In the genomic region with DNA sequence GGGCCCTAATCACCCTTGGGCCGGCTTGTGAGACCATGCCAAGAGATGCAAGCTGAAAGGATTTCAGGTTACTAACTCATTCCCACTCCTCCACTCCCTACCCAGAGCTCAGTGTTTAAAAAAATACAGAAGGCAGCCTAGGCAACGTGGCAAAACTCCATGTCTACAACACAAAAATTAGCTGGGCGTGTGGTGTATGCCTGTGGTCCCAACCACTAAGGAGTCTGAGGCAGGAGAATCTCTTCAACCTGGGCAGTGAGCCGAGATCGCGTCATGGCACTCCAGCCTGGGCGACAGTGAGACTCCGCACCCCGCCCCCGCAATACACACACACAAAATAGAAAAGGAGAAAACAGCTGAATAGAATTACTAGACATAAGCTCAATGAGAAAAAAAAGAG, we compare ENCODE assay signal across 12 cellular contexts. TPM values are rescaled to one million over a fixed set of nuclear protein-coding genes. Genes with fewer than 3 reads are reported as not detected.
DNase-seq lines count a peak whose midpoint lies in the region; ATAC-seq and TF ChIP-seq lines count a peak whose summit lies in the region.
"Had no signal": no experiment of that assay in that cellular context is flagged by ENCODE, and none has a peak within 500 bp of the region (broad histone marks: within the 10 kb centered on the region; RNA-seq: fewer than 3 reads in every experiment).

No MANE protein-coding gene starts in this region.

- TF ChIP-seq EP300 in ovary (IDR thresholded peaks at IDR 0.05): no peak

- H3K4me3 ChIP-seq in SJSA1 (no peak overlapping the region), fibroblast of villous mesenchyme (ENCODE audit: low read depth, low read length) (no peak overlapping the region), ovary (no peak overlapping the region)
- H3K4me3 ChIP-seq: K562 had no signal

- WGBS in ovary, 3 donors: 15 to 20% (median 16%) methylated on average over 10 of the region's 10 CpGs

- H3K36me3 ChIP-seq in SJSA1 (peaks cover 81% of the 10 kb centered on the region), ovary (no peaks in the 10 kb centered on the region)

- intact Hi-C loops in ovary (cut with DNase I): no loop called here

- ATAC-seq in GM19351 (IDR thresholded peaks at IDR 0.05; ENCODE audit: unreplicated experiment): no peak
- ATAC-seq: K562 had no signal

- DNase-seq in AG08396 (ENCODE audit: low spot score) (peak; percentile 78), SJSA1 (ENCODE audit: low read depth in 1 of 2, low spot score in 2 of 2) (peak; percentile 97), fibroblast of villous mesenchyme (ENCODE audit: low read depth) (peak; percentile 77), ovary (peak; percentile 66 to 84 (median 79)), NCI-H82 treated with DMSO at 0.1 percent for 48 hours (lab: John Stamatoyannopoulos, UW; ENCODE audit: unreplicated experiment) (no peak), AML-193 (lab: John Stamatoyannopoulos, UW) (no peak), NCI-H774 (lab: John Stamatoyannopoulos, UW) (no peak)
- DNase-seq: activated CD4-positive, alpha-beta T cell treated with anti-CD3 and anti-CD28 coated beads, Interleukin-2, amount 50 U/mL, for 4 hours; HCEC 1CT; mesendoderm had no signal

- H3K27ac ChIP-seq in SJSA1 (peak overlapping the region; percentile 87), ovary (peak overlapping the region in 1 of 2 donors; percentile 50)

- H3K27me3 ChIP-seq in SJSA1 (replicated peaks) (no peaks in the 10 kb centered on the region), ovary (no peaks in the 10 kb centered on the region)

- TF ChIP-seq CTCF in fibroblast of villous mesenchyme (IDR thresholded peaks at IDR 0.05; ENCODE audit: insufficient read depth, low read depth, low read length) (no peak), ovary (IDR thresholded peaks at IDR 0.05) (no peak)

- H3K4me1 ChIP-seq in SJSA1 (replicated peaks): peaks cover 40% of the 10 kb centered on the region
- peaks cover 11% of the 10 kb centered on the region for H3K4me1 ChIP-seq in ovary (ENCODE audit: insufficient read depth)

- TF ChIP-seq POLR2A in ovary (IDR thresholded peaks at IDR 0.05): no peak

- no peaks in the 10 kb centered on the region for H3K9me3 ChIP-seq in SJSA1 (replicated peaks)
- no peaks in the 10 kb centered on the region for H3K9me3 ChIP-seq in ovary

RNA-seq across cellular contexts. Expression of a gene that starts 10.3 kb away (rescaled TPM):
- total RNA-seq in SJSA1 (2014; rRNA removed; shearing (Covaris generic)): 73.7 and 127 TPM in 2 replicates
- total RNA-seq in fibroblast of villous mesenchyme (35.1 and 42.7 TPM in 2 replicates), ovary (10 to 100 TPM; 13.9 to 29.0 (median 25.8) TPM)
- polyA plus RNA-seq in ovary: 10 to 100 TPM; 15.8 to 28.1 TPM

RNA-seq across cellular contexts. Expression of a gene that starts 19.5 kb away (rescaled TPM):
- 1.2 and 1.8 TPM in 2 replicates for total RNA-seq in SJSA1 (2014; rRNA removed; shearing (Covaris generic))
- total RNA-seq in fibroblast of villous mesenchyme (0.86 TPM in 1 of 2 replicates, not detected in the other), ovary (under 1 TPM in 4 of 7 donors, not detected in 3; 0.23 to 0.95 (median 0.25) TPM)
- under 1 TPM; 0.05 to 0.46 TPM for polyA plus RNA-seq in ovary
- total RNA-seq: K562 had no signal

Comparison
In these comparisons a context has a peak if more than half of its experiments do, and no peak if none do; other contexts are left out.
1. DNase-seq: peak in AG08396 (single experiment), SJSA1 (2 of 2), fibroblast of villous mesenchyme (single experiment) and ovary (5 of 5); none in NCI-H82 treated with DMSO at 0.1 percent for 48 hours (single experiment), AML-193 (0 of 2) and NCI-H774 (single experiment).